In genomic region chr3:169387751-169388696, GRCh38 we compare ENCODE assay signal across 14 cellular contexts.
DNase-seq lines count a peak whose midpoint lies in the region; ATAC-seq and TF ChIP-seq lines count a peak whose summit lies in the region.
"Had no signal": no experiment of that assay in that cellular context is flagged by ENCODE, and none has a peak within 500 bp of the region (broad histone marks: within the 10 kb centered on the region; RNA-seq: fewer than 3 reads in every experiment).

No MANE protein-coding gene starts in this region.

- TF ChIP-seq POLR2A in spleen (IDR thresholded peaks at IDR 0.05) = no peak

- no peak overlapping the region for H3K4me3 ChIP-seq in GM23338
- no peak overlapping the region for H3K4me3 ChIP-seq in left lung
- no peak overlapping the region for H3K4me3 ChIP-seq in spleen
- H3K4me3 ChIP-seq: breast epithelium, ovary had no signal

- H3K27ac ChIP-seq in GM23338 (ENCODE audit: low read depth) = no peak overlapping the region
- H3K27ac ChIP-seq in left lung = peak overlapping the region; percentile 70
- peak overlapping the region in 3 of 8 donors; percentile 20 to 28 (median 25) for H3K27ac ChIP-seq in spleen
- H3K27ac ChIP-seq: ovary had no signal

- intact Hi-C loops in left lung (cut with DNase I) (no loop called here), spleen (cut with DNase I; ENCODE audit: low total_unique reads) (no loop called here)

- H2AFZ ChIP-seq in GM23338 = peak overlapping the region; percentile 75; the same call in 1 of the 2 replicates

- H3F3A ChIP-seq in GM23338 (replicated peaks; ENCODE audit: low read depth) = no peaks in the 10 kb centered on the region

- no peak overlapping the region for H3K4me2 ChIP-seq in GM23338

- DNase-seq in GM23338 (ENCODE audit: low spot score) (peak; percentile 25), dermis blood vessel endothelial cell (peak; percentile 93), left lung (peak; percentile 41 to 54), spleen (peak; percentile 66), T-helper 17 cell (no peak)
- no peak for DNase-seq in activated CD4-positive, alpha-beta T cell treated with anti-CD3 and anti-CD28 coated beads, Interleukin-2, amount 50 U/mL, for 1 hour
- DNase-seq: Kasumi-1, NCI-H82, T-helper 1 cell had no signal

- H3K9me2 ChIP-seq in GM23338 (ENCODE audit: insufficient read depth) = no peaks in the 10 kb centered on the region

- no peaks in the 10 kb centered on the region for H4K20me1 ChIP-seq in GM23338 (replicated peaks; ENCODE audit: insufficient read depth)

- TF ChIP-seq CTCF in GM23338 (conservative IDR thresholded peaks at IDR 0.05; ENCODE audit: low read depth in 2 of 2) (no peak), left lung (IDR thresholded peaks at IDR 0.05) (no peak), spleen (IDR thresholded peaks at IDR 0.05 in 8 of 11, conservative IDR thresholded peaks at IDR 0.05 in 3 of 11) (no peak)

- H3K4me1 Mint-ChIP-seq in GM23338 (peaks cover 10% of the 10 kb centered on the region), T-helper 17 cell (no peaks in the 10 kb centered on the region)

- peak; percentile 63 for ATAC-seq in GM23338
- ATAC-seq in left lung = peak; percentile 12
- ATAC-seq in T-helper 17 cell = no peak
- ATAC-seq in HG02970 (IDR thresholded peaks at IDR 0.05; ENCODE audit: low FRiP score, unreplicated experiment) = no peak
- no peak for ATAC-seq in GM21529 (IDR thresholded peaks at IDR 0.05; ENCODE audit: unreplicated experiment)

- H3K36me3 Mint-ChIP-seq in GM23338 (ENCODE audit: low read depth) (no peaks in the 10 kb centered on the region), T-helper 17 cell (ENCODE audit: low read depth) (no peaks in the 10 kb centered on the region)
- H3K36me3 Mint-ChIP-seq: CD14-positive monocyte had no signal

- WGBS in spleen, 5 donors = 11 to 21% (median 18%) methylated on average over 9 of the region's 9 CpGs

- H3K9me3 ChIP-seq in left lung (no peaks in the 10 kb centered on the region), spleen (no peaks in the 10 kb centered on the region), T-helper 17 cell (ENCODE audit: control insufficient read depth, low read length, poor library complexity, severe bottlenecking) (no peaks in the 10 kb centered on the region)
- H3K9me3 ChIP-seq: breast epithelium, ovary had no signal

- H3K27me3 Mint-ChIP-seq in GM23338 (ENCODE audit: insufficient read depth, low read depth, poor library complexity) (no peaks in the 10 kb centered on the region), T-helper 17 cell (peaks cover 16% of the 10 kb centered on the region)

- H3K36me3 ChIP-seq in GM23338 (ENCODE audit: insufficient read depth) (no peaks in the 10 kb centered on the region), left lung (no peaks in the 10 kb centered on the region), spleen (no peaks in the 10 kb centered on the region)
- H3K36me3 ChIP-seq: breast epithelium, ovary had no signal

- no peak overlapping the region for H3K27ac Mint-ChIP-seq in GM23338
- H3K27ac Mint-ChIP-seq in T-helper 17 cell = no peak overlapping the region

- no peaks in the 10 kb centered on the region for H3K79me2 ChIP-seq in GM23338 (replicated peaks; ENCODE audit: insufficient read depth)

- H3K4me3 Mint-ChIP-seq in GM23338 = no peak overlapping the region
- H3K4me3 Mint-ChIP-seq in T-helper 17 cell = no peak overlapping the region

- H3K4me1 ChIP-seq in GM23338 (ENCODE audit: insufficient read depth) (peaks cover 5% of the 10 kb centered on the region; the same call in 1 of the 2 replicates), left lung (peaks cover 14 to 34% of the 10 kb centered on the region in 2 donors), spleen (peaks cover 0 to 16% (median 0%) of the 10 kb centered on the region in 6 donors)
- H3K4me1 ChIP-seq: breast epithelium had no signal

- H3K27me3 ChIP-seq in GM23338 (ENCODE audit: insufficient read depth) (no peaks in the 10 kb centered on the region), left lung (no peaks in the 10 kb centered on the region), spleen (replicated peaks in 1 of 7) (peaks cover 0 to 4% (median 0%) of the 10 kb centered on the region in 7 donors)
- H3K27me3 ChIP-seq: breast epithelium, ovary had no signal

- H3K9me3 Mint-ChIP-seq in GM23338 = no peaks in the 10 kb centered on the region
- H3K9me3 Mint-ChIP-seq: CD14-positive monocyte had no signal

TF ChIP-seq in GM23338, 12 proteins besides CTCF, POLR2A, EP300 and RAD21 (continues in another document):
- no peak for TF ChIP-seq JUNB (IDR thresholded peaks at IDR 0.05; ENCODE audit: unreplicated experiment)
- no peak for TF ChIP-seq ZNF114 (CRISPR knock-in tag; IDR thresholded peaks at IDR 0.05)
- no peak for TF ChIP-seq STAT1 (IDR thresholded peaks at IDR 0.05; ENCODE audit: unreplicated experiment)
- TF ChIP-seq ZNF331 (CRISPR knock-in tag; IDR thresholded peaks at IDR 0.05; ENCODE audit: low read depth) = no peak
- TF ChIP-seq CREB1 (CRISPR knock-in tag; IDR thresholded peaks at IDR 0.05; ENCODE audit: low read depth) = no peak
- no peak for TF ChIP-seq REST (IDR thresholded peaks at IDR 0.05; ENCODE audit: unreplicated experiment)
- no peak for TF ChIP-seq NANOG (IDR thresholded peaks at IDR 0.05; ENCODE audit: borderline replicate concordance)
- TF ChIP-seq ETS1 (IDR thresholded peaks at IDR 0.05) = no peak

Comparison
In these comparisons a context has a peak if more than half of its experiments do, and no peak if none do; other contexts are left out.
1. ATAC-seq: peak in GM23338 (single experiment) and left lung (single experiment); none in T-helper 17 cell (single experiment), HG02970 (single experiment) and GM21529 (single experiment).
2. DNase-seq: peak in GM23338 (single experiment), dermis blood vessel endothelial cell (single experiment), left lung (2 of 2) and spleen (single experiment); none in T-helper 17 cell (0 of 3) and activated CD4-positive, alpha-beta T cell treated with anti-CD3 and anti-CD28 coated beads, Interleukin-2, amount 50 U/mL, for 1 hour (single experiment).